2 cellular contexts compared by ENCODE assay signal in genomic region chr20:44983095-44983674, GRCh38.
TF ChIP-seq lines count a peak whose summit lies in the region.

No MANE protein-coding gene starts in this region.

TF ChIP-seq in HepG2, 621 proteins besides CTCF, POLR2A, EP300 and RAD21:
- TF ChIP-seq RFXANK (CRISPR knock-in tag; IDR thresholded peaks at IDR 0.05) (no peak), PTBP1 (IDR thresholded peaks at IDR 0.05; ENCODE audit: low read depth, low read length, poor library complexity, severe bottlenecking) (no peak), BCLAF1 (IDR thresholded peaks at IDR 0.05) (no peak), ZNF121 (CRISPR knock-in tag; IDR thresholded peaks at IDR 0.05) (peak; percentile 69), CEBPB (IDR thresholded peaks at IDR 0.05; ENCODE audit: borderline replicate concordance, low read depth, low read length) (peak; percentile 42), ZNF674 (CRISPR knock-in tag; IDR thresholded peaks at IDR 0.05; ENCODE audit: low read depth) (no peak), ZFP41 (CRISPR knock-in tag; IDR thresholded peaks at IDR 0.05; ENCODE audit: borderline replicate concordance) (no peak)
- TF ChIP-seq, protein P1, sequence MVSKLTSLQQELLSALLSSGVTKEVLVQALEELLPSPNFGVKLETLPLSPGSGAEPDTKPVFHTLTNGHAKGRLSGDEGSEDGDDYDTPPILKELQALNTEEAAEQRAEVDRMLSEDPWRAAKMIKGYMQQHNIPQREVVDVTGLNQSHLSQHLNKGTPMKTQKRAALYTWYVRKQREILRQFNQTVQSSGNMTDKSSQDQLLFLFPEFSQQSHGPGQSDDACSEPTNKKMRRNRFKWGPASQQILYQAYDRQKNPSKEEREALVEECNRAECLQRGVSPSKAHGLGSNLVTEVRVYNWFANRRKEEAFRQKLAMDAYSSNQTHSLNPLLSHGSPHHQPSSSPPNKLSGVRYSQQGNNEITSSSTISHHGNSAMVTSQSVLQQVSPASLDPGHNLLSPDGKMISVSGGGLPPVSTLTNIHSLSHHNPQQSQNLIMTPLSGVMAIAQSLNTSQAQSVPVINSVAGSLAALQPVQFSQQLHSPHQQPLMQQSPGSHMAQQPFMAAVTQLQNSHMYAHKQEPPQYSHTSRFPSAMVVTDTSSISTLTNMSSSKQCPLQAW (CRISPR knock-in tag; IDR thresholded peaks at IDR 0.05): no peak

TF ChIP-seq in H1, 55 proteins besides CTCF, POLR2A, EP300 and RAD21:
- TF ChIP-seq, protein P2, sequence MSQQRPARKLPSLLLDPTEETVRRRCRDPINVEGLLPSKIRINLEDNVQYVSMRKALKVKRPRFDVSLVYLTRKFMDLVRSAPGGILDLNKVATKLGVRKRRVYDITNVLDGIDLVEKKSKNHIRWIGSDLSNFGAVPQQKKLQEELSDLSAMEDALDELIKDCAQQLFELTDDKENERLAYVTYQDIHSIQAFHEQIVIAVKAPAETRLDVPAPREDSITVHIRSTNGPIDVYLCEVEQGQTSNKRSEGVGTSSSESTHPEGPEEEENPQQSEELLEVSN (IDR thresholded peaks at IDR 0.05): no peak
- TF ChIP-seq TAF1 (IDR thresholded peaks at IDR 0.05; ENCODE audit: low read depth, low read length) (no peak), NANOG (IDR thresholded peaks at IDR 0.05; ENCODE audit: insufficient read depth, low read depth, low read length, poor library complexity, severe bottlenecking) (no peak), RNF2 (IDR thresholded peaks at IDR 0.05; ENCODE audit: borderline replicate concordance, low read depth, low read length, missing control alignments, poor library complexity, severe bottlenecking) (no peak), CEBPB (IDR thresholded peaks at IDR 0.05; ENCODE audit: low read depth, low read length) (peak; percentile 25; the same call in 1 of the 2 replicates)
TF ChIP-seq in H1: peak in this region for 1.
